Comparison of ENCODE assay signal across 17 cellular contexts in genomic region chr10:10519674-10520073, GRCh38.
DNase-seq lines count a peak whose midpoint lies in the region; ATAC-seq and TF ChIP-seq lines count a peak whose summit lies in the region.
"Had no signal": no experiment of that assay in that cellular context is flagged by ENCODE, and none has a peak within 500 bp of the region (broad histone marks: within the 10 kb centered on the region; RNA-seq: fewer than 3 reads in every experiment).

No MANE protein-coding gene starts in this region.

- H3K4me1 ChIP-seq in IMR-90 (ENCODE audit: control insufficient read depth, insufficient read depth, low read length) (peaks cover 3% of the 10 kb centered on the region), mesenchymal stem cell (ENCODE audit: control insufficient read depth, insufficient read depth, low read depth, low read length) (no peaks in the 10 kb centered on the region)
- H3K4me1 ChIP-seq: HAP-1 had no signal

- H2BK5ac ChIP-seq in IMR-90 (ENCODE audit: low read depth, low read length, poor library complexity, severe bottlenecking) (no peak overlapping the region), mesenchymal stem cell (ENCODE audit: low read depth, low read length, poor library complexity, severe bottlenecking) (no peak overlapping the region)

- TF ChIP-seq CTCF in IMR-90 (conservative IDR thresholded peaks at IDR 0.05; ENCODE audit: low read depth, low read length) (no peak), WTC11 (IDR thresholded peaks at IDR 0.05) (no peak)

- H3K18ac ChIP-seq in IMR-90 (ENCODE audit: low read depth, low read length) (no peak overlapping the region), mesenchymal stem cell (ENCODE audit: low read depth in 1 of 2, low read length in 2 of 2) (peak overlapping the region in 1 of 2 experiments; percentile 57)

- H3K9ac ChIP-seq in IMR-90 (ENCODE audit: low read depth, low read length), result no peak overlapping the region
- no peak overlapping the region for H3K9ac ChIP-seq in mesenchymal stem cell (ENCODE audit: low read length)

- H4K8ac ChIP-seq in IMR-90 (ENCODE audit: low read depth in 2 of 2, low read length in 2 of 2) (no peak overlapping the region), mesenchymal stem cell (ENCODE audit: low read length) (peak overlapping the region; percentile 21)

- in situ Hi-C loops in IMR-90 (cut with MboI; ENCODE audit: low sequenced_read_pairs) (no loop called here), KBM-7 (cut with MboI; ENCODE audit: low pct_unique_long_range_greater_than_20kb, low sequenced_read_pairs) (no loop called here)

- dilution Hi-C loops in IMR-90 (cut with HindIII; ENCODE audit: low sequenced_read_pairs, unreplicated experiment), result no loop called here

- no peak overlapping the region for H3K14ac ChIP-seq in IMR-90 (replicated peaks; ENCODE audit: low read depth, low read length)
- H3K14ac ChIP-seq in mesenchymal stem cell (ENCODE audit: low read length in 2 of 2), result peak overlapping the region in 1 of 2 experiments; percentile 41

- H3K4me2 ChIP-seq in IMR-90 (ENCODE audit: low read depth, low read length) (no peak overlapping the region), mesenchymal stem cell (ENCODE audit: low read length, poor library complexity, severe bottlenecking) (no peak overlapping the region)
- H3K4me2 ChIP-seq: GM23338 had no signal

- no CpG with 5 or more reads among the region's 3 CpGs for whole genome bisulfite sequencing in IMR-90 (ENCODE audit: extremely low coverage in 2 of 2, insufficient read length in 1 of 2), 2 experiments
- WGBS in mesenchymal stem cell, result 78% methylated on average over 3 of the region's 3 CpGs

- no peaks in the 10 kb centered on the region; the same call in 1 of the 2 replicates for H3K9me1 ChIP-seq in IMR-90 (ENCODE audit: insufficient read depth, low read length)

- H3K27ac ChIP-seq in IMR-90 (ENCODE audit: insufficient read depth, low read length), result no peak overlapping the region
- peak overlapping the region; percentile 13 for H3K27ac ChIP-seq in caudate nucleus (ENCODE audit: low read depth, low read length)
- no peak overlapping the region for H3K27ac ChIP-seq in mesenchymal stem cell (ENCODE audit: low read length, poor library complexity, severe bottlenecking)

- peak overlapping the region; percentile 49 for H2BK120ac ChIP-seq in IMR-90 (ENCODE audit: low read depth, low read length)
- H2BK120ac ChIP-seq in mesenchymal stem cell (ENCODE audit: low read depth, low read length), result no peak overlapping the region

- no peaks in the 10 kb centered on the region for H4K20me1 ChIP-seq in IMR-90 (ENCODE audit: insufficient read depth, low read length)

- H4K91ac ChIP-seq in IMR-90 (ENCODE audit: insufficient read depth, low read depth, low read length), result peak overlapping the region; percentile 63; the same call in 1 of the 2 replicates
- H4K91ac ChIP-seq in mesenchymal stem cell (ENCODE audit: low read length), result no peak overlapping the region

- CTCF ChIA-PET in IMR-90 (lab: Yijun Ruan, JAX) (no interaction called here), WTC11 (lab: Charles Lee) (no interaction called here)

- H2AFZ ChIP-seq in IMR-90 (replicated peaks; ENCODE audit: low read length, poor library complexity) (no peak overlapping the region), mesenchymal stem cell (ENCODE audit: low read depth, low read length) (no peak overlapping the region)
- H2AFZ ChIP-seq: GM23338 had no signal

- H2BK12ac ChIP-seq in mesenchymal stem cell (ENCODE audit: low read length in 2 of 2), result peak overlapping the region; percentile 18 to 71

- no peaks in the 10 kb centered on the region for H3K27me3 Mint-ChIP-seq in WTC11 (ENCODE audit: low read depth)

- H2AK9ac ChIP-seq in IMR-90 (replicated peaks; ENCODE audit: low read depth, low read length, poor library complexity), result no peak overlapping the region

- no peak overlapping the region for H3K4me3 Mint-ChIP-seq in WTC11
- H3K4me3 Mint-ChIP-seq: CD4-positive, alpha-beta memory T cell; GM23338; HFFc6 had no signal

- intact Hi-C loops in IMR-90 (cut with micrococcal nuclease), result no loop called here

- H2BK15ac ChIP-seq in IMR-90 (ENCODE audit: low read depth, low read length), result no peak overlapping the region
- no peak overlapping the region for H2BK15ac ChIP-seq in mesenchymal stem cell (ENCODE audit: low read depth, poor library complexity, severe bottlenecking)

- no peaks in the 10 kb centered on the region for H3K36me3 Mint-ChIP-seq in WTC11
- H3K36me3 Mint-ChIP-seq: CD4-positive, alpha-beta memory T cell had no signal

- no peak overlapping the region for H3K27ac Mint-ChIP-seq in WTC11
- H3K27ac Mint-ChIP-seq: CD4-positive, alpha-beta memory T cell; GM23338; HFFc6 had no signal

- H3K36me3 ChIP-seq in IMR-90 (ENCODE audit: control insufficient read depth, insufficient read depth, low read length) (no peaks in the 10 kb centered on the region), mesenchymal stem cell (ENCODE audit: control insufficient read depth in 1 of 2, insufficient read depth in 2 of 2, low read depth in 1 of 2, low read length in 2 of 2) (no peaks in the 10 kb centered on the region)
- H3K36me3 ChIP-seq: HAP-1 had no signal

- peaks cover 12% of the 10 kb centered on the region for H3K4me1 Mint-ChIP-seq in WTC11
- H3K4me1 Mint-ChIP-seq: CD4-positive, alpha-beta memory T cell had no signal

- TF ChIP-seq RAD21 in IMR-90 (IDR thresholded peaks at IDR 0.05; ENCODE audit: low read length), result no peak

- peak overlapping the region; percentile 48; the same call in 1 of the 2 replicates for H2BK20ac ChIP-seq in IMR-90 (ENCODE audit: low read depth, low read length)

- H3K4me3 ChIP-seq in IMR-90 (ENCODE audit: insufficient read depth, low read depth, low read length) (no peak overlapping the region), mesenchymal stem cell (ENCODE audit: insufficient read depth in 1 of 2, low read depth in 1 of 2, low read length in 2 of 2) (no peak overlapping the region)
- H3K4me3 ChIP-seq: GM23338, HAP-1 had no signal

- no peak for DNase-seq in IMR-90
- no peak for DNase-seq in WTC11 (ENCODE audit: low spot score)
- no peak for DNase-seq in caudate nucleus (lab: John Stamatoyannopoulos, UW)
- DNase-seq in mesenchymal stem cell, result no peak
- no peak for DNase-seq in KBM-7
- DNase-seq in activated CD8-positive, alpha-beta memory T cell treated with anti-CD3 and anti-CD28 coated beads, Interleukin-2, amount 50 U/mL, for 4 hours, result no peak
- no peak for DNase-seq in NCI-H69 (lab: John Stamatoyannopoulos, UW)
- DNase-seq in NCI-H2196 (lab: John Stamatoyannopoulos, UW; ENCODE audit: unreplicated experiment), result no peak
- DNase-seq: C1 segment of cervical spinal cord; Calu3; CD4-positive, alpha-beta memory T cell; DMS53; DMS79 treated with DMSO at 0.1 percent for 48 hours; GF-D8; HFFc6 had no signal

- no peak overlapping the region for H3K56ac ChIP-seq in IMR-90 (ENCODE audit: extremely low read depth, insufficient read depth, low read length)

- no peak overlapping the region for H3K23ac ChIP-seq in IMR-90 (ENCODE audit: low read depth, low read length)
- H3K23ac ChIP-seq in mesenchymal stem cell (ENCODE audit: low read length in 2 of 2), result no peak overlapping the region

- H3K9me3 ChIP-seq in IMR-90 (ENCODE audit: control insufficient read depth, insufficient read depth, low read length) (no peaks in the 10 kb centered on the region), mesenchymal stem cell (ENCODE audit: control insufficient read depth, low read length) (no peaks in the 10 kb centered on the region)
- H3K9me3 ChIP-seq: HAP-1 had no signal

- ATAC-seq in IMR-90 (ENCODE audit: low read depth), result no peak
- peak; percentile 63 for ATAC-seq in WTC11
- ATAC-seq: GM23338 had no signal

- H3K9me3 Mint-ChIP-seq in WTC11, result no peaks in the 10 kb centered on the region
- H3K9me3 Mint-ChIP-seq: CD4-positive, alpha-beta memory T cell; GM23338 had no signal

- POLR2A ChIA-PET in IMR-90 (lab: Charles Lee; ENCODE audit: unreplicated experiment), result no interaction called here
- POLR2A ChIA-PET in WTC11 (lab: Charles Lee), result no interaction called here

- H4K5ac ChIP-seq in IMR-90 (ENCODE audit: low read depth, low read length), result no peak overlapping the region

- peak overlapping the region; percentile 14; the same call in 1 of the 2 replicates for H3K4ac ChIP-seq in IMR-90 (ENCODE audit: low read depth, low read length)
- H3K4ac ChIP-seq in mesenchymal stem cell (ENCODE audit: low read depth in 1 of 2, low read length in 2 of 2), result no peak overlapping the region

- TF ChIP-seq POLR2A in IMR-90 (IDR thresholded peaks at IDR 0.05; ENCODE audit: low read depth, low read length), result no peak

- BruUV-seq in IMR-90 (replicated peaks; lab: Mats Ljungman, UMichigan), result no TSS peak

- H2AK5ac ChIP-seq in IMR-90 (ENCODE audit: low read depth, low read length) (peak overlapping the region; percentile 55; the same call in 1 of the 2 replicates), mesenchymal stem cell (ENCODE audit: low read length, severe bottlenecking) (no peak overlapping the region)

- H3K79me1 ChIP-seq in IMR-90 (ENCODE audit: low read depth in 1 of 2, low read length in 2 of 2), result no peaks in the 10 kb centered on the region
- H3K79me1 ChIP-seq in mesenchymal stem cell (replicated peaks; ENCODE audit: low read length, poor library complexity, severe bottlenecking), result no peaks in the 10 kb centered on the region

- H3K27me3 ChIP-seq in IMR-90 (ENCODE audit: control insufficient read depth, insufficient read depth, low read length) (no peaks in the 10 kb centered on the region), mesenchymal stem cell (ENCODE audit: control insufficient read depth in 1 of 2, insufficient read depth in 1 of 2, low read length in 2 of 2) (no peaks in the 10 kb centered on the region)

TF ChIP-seq in IMR-90, 13 proteins besides CTCF, POLR2A, EP300 and RAD21 (continues in another document):
- TF ChIP-seq SMC3 (IDR thresholded peaks at IDR 0.05; ENCODE audit: low read depth, low read length) (no peak), MAZ (IDR thresholded peaks at IDR 0.05; ENCODE audit: borderline replicate concordance, low read depth, low read length) (no peak)

TF ChIP-seq in WTC11, 78 proteins besides CTCF, POLR2A, EP300 and RAD21 (continues in another document):
- TF ChIP-seq ZBTB43 (CRISPR knock-in tag; IDR thresholded peaks at IDR 0.05) (no peak), NR2C2 (CRISPR knock-in tag; IDR thresholded peaks at IDR 0.05) (no peak)
